17 cellular contexts compared by ENCODE assay signal in the genomic region with DNA sequence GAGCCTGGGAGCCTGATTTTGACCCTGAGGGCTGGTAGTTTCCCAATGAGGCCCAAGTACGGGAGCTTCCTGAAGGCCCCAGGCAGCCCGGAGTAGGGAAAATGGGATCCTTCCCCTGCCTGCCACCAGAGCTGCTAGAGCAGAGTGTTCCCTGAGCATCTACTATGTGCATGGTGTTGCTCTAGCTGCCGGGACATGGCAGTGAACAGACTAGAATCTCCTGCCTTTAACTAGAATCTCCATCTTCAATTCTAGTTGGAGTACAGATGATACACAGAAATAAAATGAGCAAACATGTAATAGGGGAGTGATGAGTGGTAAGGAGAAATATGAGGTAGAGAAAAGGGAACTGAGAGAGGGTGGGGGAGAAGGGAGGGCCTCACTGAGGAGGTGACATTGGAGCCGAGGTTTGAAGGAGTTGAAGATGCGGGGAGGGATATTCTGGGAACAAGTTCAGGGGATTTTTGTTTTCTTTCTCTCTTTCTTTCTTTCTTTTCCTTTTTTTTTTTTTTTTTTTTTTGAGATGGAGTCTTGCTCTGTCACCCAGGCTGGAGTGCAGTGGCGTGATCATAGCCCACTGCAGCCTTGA. TPM values are rescaled to one million over a fixed set of nuclear protein-coding genes. Genes with fewer than 3 reads are reported as not detected.
DNase-seq lines count a peak whose midpoint lies in the region; ATAC-seq lines count a peak whose summit lies in the region.
"Had no signal": no experiment of that assay in that cellular context is flagged by ENCODE, and none has a peak within 500 bp of the region (broad histone marks: within the 10 kb centered on the region; RNA-seq: fewer than 3 reads in every experiment).

No MANE protein-coding gene starts in this region.

- no peak overlapping the region for H3K9ac ChIP-seq in neuronal stem cell (ENCODE audit: low read depth, low read length, poor library complexity)

- H3K4me3 ChIP-seq in neuronal stem cell (ENCODE audit: low read length in 2 of 2), result no peak overlapping the region
- H3K4me3 ChIP-seq: skin epidermis had no signal

- peaks cover 0 to 14% of the 10 kb centered on the region in 2 donors for H3K4me1 ChIP-seq in neuronal stem cell (ENCODE audit: control insufficient read depth in 2 of 2, insufficient read depth in 1 of 2, low read depth in 1 of 2, low read length in 2 of 2)

- H3K27me3 Mint-ChIP-seq in activated T-cell treated with anti-CD3 and anti-CD28 coated beads, Interleukin-2, amount 50 U/mL, for 24 hours, result peaks cover 27% of the 10 kb centered on the region

- H3K36me3 Mint-ChIP-seq in activated T-cell treated with anti-CD3 and anti-CD28 coated beads, Interleukin-2, amount 50 U/mL, for 24 hours (ENCODE audit: low read depth), result no peaks in the 10 kb centered on the region

- H3K36me3 ChIP-seq in neuronal stem cell (replicated peaks in 1 of 2; ENCODE audit: control insufficient read depth in 2 of 2, insufficient read depth in 2 of 2, low read length in 2 of 2), result no peaks in the 10 kb centered on the region

- no peak overlapping the region for H3K4me3 Mint-ChIP-seq in activated T-cell treated with anti-CD3 and anti-CD28 coated beads, Interleukin-2, amount 50 U/mL, for 24 hours

- H3K14ac ChIP-seq in neuronal stem cell (ENCODE audit: low read length), result no peak overlapping the region

- H3K9me3 Mint-ChIP-seq in activated T-cell treated with anti-CD3 and anti-CD28 coated beads, Interleukin-2, amount 50 U/mL, for 24 hours, result no peaks in the 10 kb centered on the region
- H3K9me3 Mint-ChIP-seq: nephron had no signal

- no peak overlapping the region for H2BK12ac ChIP-seq in neuronal stem cell (ENCODE audit: low read length)

- no peak overlapping the region for H2BK120ac ChIP-seq in neuronal stem cell (ENCODE audit: low read depth, low read length)

- H4K91ac ChIP-seq in neuronal stem cell (ENCODE audit: low read depth, low read length, poor library complexity), result no peak overlapping the region

- no peak overlapping the region for H2BK15ac ChIP-seq in neuronal stem cell (ENCODE audit: low read length)

- H3K18ac ChIP-seq in neuronal stem cell (ENCODE audit: low read length), result peak overlapping the region; percentile 39

- peaks cover 16% of the 10 kb centered on the region for H3K4me1 Mint-ChIP-seq in activated T-cell treated with anti-CD3 and anti-CD28 coated beads, Interleukin-2, amount 50 U/mL, for 24 hours (ENCODE audit: low read depth)

- WGBS in neuronal stem cell (ENCODE audit: extremely low coverage in 2 of 2, insufficient read length in 2 of 2, insufficient replicate concordance in 1 of 2), 2 donors, result no CpG with 5 or more reads among the region's 6 CpGs

- H2BK5ac ChIP-seq in neuronal stem cell (ENCODE audit: low read length), result no peak overlapping the region

- peaks cover 1% of the 10 kb centered on the region for H3K79me1 ChIP-seq in neuronal stem cell (ENCODE audit: low read depth, low read length)

- H2AK5ac ChIP-seq in neuronal stem cell (ENCODE audit: low read depth, low read length), result no peak overlapping the region

- no peak overlapping the region for H3K27ac ChIP-seq in neuronal stem cell (replicated peaks; ENCODE audit: low read length)
- H3K27ac ChIP-seq: skin epidermis had no signal

- H3K9me3 ChIP-seq in neuronal stem cell (replicated peaks in 1 of 2; ENCODE audit: control insufficient read depth in 2 of 2, insufficient read depth in 1 of 2, low read depth in 1 of 2, low read length in 2 of 2), result no peaks in the 10 kb centered on the region

- no peak for DNase-seq in activated T-cell treated with anti-CD3 and anti-CD28 coated beads, Interleukin-2, amount 50 U/mL, for 24 hours
- no peak for DNase-seq in activated T-cell treated with anti-CD3 and anti-CD28 coated beads, Interleukin-2, amount 50 U/mL, for 48 hours
- DNase-seq in neuronal stem cell (ENCODE audit: low spot score) (no peak), NCI-H2029 treated with DMSO at 0.1 percent for 48 hours (lab: John Stamatoyannopoulos, UW) (no peak), HK-2 (ENCODE audit: unreplicated experiment) (no peak)
- DNase-seq in activated effector memory CD4-positive, alpha-beta T cell treated with anti-CD3 and anti-CD28 coated beads, Interleukin-2, amount 50 U/mL, for 16 hours, result no peak
- DNase-seq: activated effector memory CD4-positive, alpha-beta T cell treated with Interleukin-2 at 50 U/mL for 16 hours; cerebellar nuclear complex; EL; GOT3; kidney; NCI-H2029; PC-3 had no signal

- H2AFZ ChIP-seq in neuronal stem cell (ENCODE audit: low read length), result no peak overlapping the region

- no peak overlapping the region for H4K8ac ChIP-seq in neuronal stem cell (ENCODE audit: low read depth, low read length)

- peak; percentile 64 for ATAC-seq in GM21515 (IDR thresholded peaks at IDR 0.05; ENCODE audit: unreplicated experiment)
- ATAC-seq in HG03135 (IDR thresholded peaks at IDR 0.05; ENCODE audit: unreplicated experiment), result peak; percentile 68
- ATAC-seq: PC-3 had no signal

- H3K27ac Mint-ChIP-seq in activated T-cell treated with anti-CD3 and anti-CD28 coated beads, Interleukin-2, amount 50 U/mL, for 24 hours, result peak overlapping the region; percentile 58

- H3K27me3 ChIP-seq in neuronal stem cell (ENCODE audit: control insufficient read depth in 3 of 3, insufficient read depth in 3 of 3, low read depth in 1 of 3, low read length in 3 of 3), result no peaks in the 10 kb centered on the region

- no peak overlapping the region for H3K4ac ChIP-seq in neuronal stem cell (ENCODE audit: low read length)

- no peak overlapping the region for H3K4me2 ChIP-seq in neuronal stem cell (ENCODE audit: insufficient read depth, low read length, poor library complexity, severe bottlenecking)

- H3K23ac ChIP-seq in neuronal stem cell (ENCODE audit: low read depth, low read length, poor library complexity), result no peak overlapping the region

RNA-seq across cellular contexts. Expression of gene VSTM2L, which starts 18.5 kb away (rescaled TPM):
- polyA plus RNA-seq in neuronal stem cell (2013, experiment 1 of 2), result 9.1 TPM
- polyA plus RNA-seq in neuronal stem cell (2013, experiment 2 of 2), result 8.0 TPM
